3 cellular contexts compared by ENCODE assay signal in genomic region chr9:128771094-128771721, GRCh38.
TF ChIP-seq lines count a peak whose summit lies in the region.

No MANE protein-coding gene starts in this region.

TF ChIP-seq in GM12891, 5 proteins besides CTCF, POLR2A, EP300 and RAD21 (continued from another document):
- TF ChIP-seq POU2F2 (IDR thresholded peaks at IDR 0.05; ENCODE audit: low read depth, low read length), result no peak

TF ChIP-seq in HCT116, 20 proteins besides CTCF, POLR2A, EP300 and RAD21 (continued from another document):
- TF ChIP-seq ZBTB33 (IDR thresholded peaks at IDR 0.05; ENCODE audit: extremely low read depth, insufficient replicate concordance, low read length), result no peak
- no peak for TF ChIP-seq ELF1 (IDR thresholded peaks at IDR 0.05; ENCODE audit: borderline replicate concordance, low read depth)
- no peak for TF ChIP-seq EZH2 (IDR thresholded peaks at IDR 0.05)
- no peak for TF ChIP-seq EGR1 (IDR thresholded peaks at IDR 0.05; ENCODE audit: low read depth)
- no peak for TF ChIP-seq ATF3 (IDR thresholded peaks at IDR 0.05)
- TF ChIP-seq YY1 (IDR thresholded peaks at IDR 0.05; ENCODE audit: extremely low read depth, insufficient replicate concordance, low read depth, low read length), result no peak
- TF ChIP-seq ZNF274 (IDR thresholded peaks at IDR 0.05; ENCODE audit: low read depth, low read length), result no peak
- TF ChIP-seq FOSL1 (IDR thresholded peaks at IDR 0.05; ENCODE audit: low read depth), result no peak
- no peak for TF ChIP-seq JUND (IDR thresholded peaks at IDR 0.05)
- TF ChIP-seq SIN3A (IDR thresholded peaks at IDR 0.05; ENCODE audit: low read depth), result no peak
- TF ChIP-seq SP1 (IDR thresholded peaks at IDR 0.05; ENCODE audit: low read depth), result no peak
- TF ChIP-seq ZFX (IDR thresholded peaks at IDR 0.05), result no peak
- no peak for TF ChIP-seq POLR2AphosphoS5 (IDR thresholded peaks at IDR 0.05; ENCODE audit: low read depth, low read length)

TF ChIP-seq in liver, 16 proteins besides CTCF, POLR2A, EP300 and RAD21 (continued from another document):
- TF ChIP-seq REST (IDR thresholded peaks at IDR 0.05) (no peak), RXRA (IDR thresholded peaks at IDR 0.05) (no peak)
